Comparison of ENCODE assay signal across 1 cellular context in the genomic region with DNA sequence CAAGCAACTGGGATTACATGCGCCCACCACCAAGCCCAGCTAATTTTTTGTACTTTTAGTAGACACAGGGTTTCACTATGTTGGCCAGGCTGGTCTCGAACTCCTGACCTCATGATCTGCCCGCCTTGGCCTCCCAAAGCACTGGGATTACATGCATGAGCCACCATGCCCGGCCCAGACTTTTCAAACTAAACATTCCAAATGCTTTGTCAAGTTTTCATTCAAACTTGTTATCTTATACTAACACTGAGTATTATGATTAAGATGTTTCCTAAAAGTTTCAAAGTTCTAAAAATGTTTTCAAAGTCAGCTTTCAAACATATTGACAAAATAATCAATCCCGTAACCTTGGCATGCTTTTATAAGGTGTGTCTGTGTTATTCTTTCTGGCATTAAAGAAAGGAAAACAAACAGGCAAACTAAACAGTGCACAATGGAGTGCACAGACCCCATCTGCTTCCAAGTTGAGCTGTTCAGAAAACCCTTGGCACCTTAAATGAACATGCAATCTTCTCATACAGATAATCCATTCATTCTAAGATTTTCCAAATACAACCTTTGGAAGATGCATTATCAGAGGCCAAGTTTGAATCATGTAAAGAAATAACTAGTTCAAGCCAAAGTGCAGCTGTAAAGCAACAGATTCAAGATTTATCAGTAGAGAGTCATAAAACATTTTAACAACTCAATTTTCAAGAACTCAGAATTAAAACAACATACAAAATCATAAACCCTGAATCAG.
TF ChIP-seq lines count a peak whose summit lies in the region.

No MANE protein-coding gene starts in this region.

TF ChIP-seq in HepG2, 621 proteins besides CTCF, POLR2A, EP300 and RAD21 (continued from another document):
- 0 out of 2 replicates have a peak, but pooled peaks have one; percentile 58 for TF ChIP-seq NKX3-1 (CRISPR knock-in tag; IDR thresholded peaks at IDR 0.05)
- TF ChIP-seq ZNF839 (CRISPR knock-in tag; IDR thresholded peaks at IDR 0.05; ENCODE audit: borderline replicate concordance), result no peak
